Comparison of ENCODE assay signal across 1 cellular context in genomic region chr1:26125382-26125781, GRCh38.
TF ChIP-seq lines count a peak whose summit lies in the region.

No MANE protein-coding gene starts in this region.

TF ChIP-seq in GM12878, 131 proteins besides CTCF, POLR2A, EP300 and RAD21:
- no peak for TF ChIP-seq CHD1 (IDR thresholded peaks at IDR 0.05; ENCODE audit: low read depth, low read length)
- peak; percentile 23; the same call in 1 of the 2 replicates for TF ChIP-seq ZBTB40 (IDR thresholded peaks at IDR 0.05; ENCODE audit: borderline replicate concordance)
